Comparison of ENCODE assay signal across 1 cellular context in genomic region chr5:66554884-66555283, GRCh38.
TF ChIP-seq lines count a peak whose summit lies in the region.

No MANE protein-coding gene starts in this region.

TF ChIP-seq in H1, 55 proteins besides CTCF, POLR2A, EP300 and RAD21:
- TF ChIP-seq CREB1 (IDR thresholded peaks at IDR 0.05): no peak
- TF ChIP-seq KDM1A (IDR thresholded peaks at IDR 0.05; ENCODE audit: borderline replicate concordance, low read length): 0 out of 2 replicates have a peak, but pooled peaks have one; percentile 12
- TF ChIP-seq SAP30 (IDR thresholded peaks at IDR 0.05; ENCODE audit: insufficient read depth, insufficient replicate concordance, low read length): no peak
